ENCODE assay signal across 8 cellular contexts in the genomic region with DNA sequence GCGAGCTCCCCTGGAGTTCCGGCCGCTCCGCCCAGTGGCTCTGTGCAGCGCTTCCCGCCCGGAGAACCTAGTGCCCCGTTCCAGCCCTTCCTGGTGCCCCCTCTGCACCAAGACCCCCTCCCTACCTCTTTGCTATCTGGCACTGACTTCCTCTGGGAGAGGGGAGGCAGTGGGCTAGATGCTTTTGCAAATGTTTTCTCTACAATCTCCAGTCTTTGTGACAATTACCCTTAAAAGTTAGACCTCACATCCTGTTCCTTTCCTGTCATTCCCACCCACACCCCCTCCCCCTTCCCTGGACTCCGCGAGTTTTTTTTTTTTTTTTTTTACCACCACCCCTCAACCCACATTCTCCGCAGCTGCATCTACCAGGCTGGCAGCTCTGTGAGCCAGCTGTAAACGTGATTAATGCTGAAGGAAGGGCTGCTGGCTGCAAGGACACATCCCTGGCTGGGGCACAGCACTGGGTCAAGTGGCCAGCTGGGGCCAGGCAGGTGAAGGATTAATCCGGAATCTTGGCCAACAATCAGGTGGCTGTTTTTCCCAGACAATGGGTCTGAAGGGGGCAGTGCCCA.
A peak's percentile ranks its signal among the peaks of the same experiment; 100 is the strongest.
DNase-seq lines count a peak whose midpoint lies in the region; ATAC-seq and TF ChIP-seq lines count a peak whose summit lies in the region.

No MANE protein-coding gene starts in this region.

- peak overlapping the region; percentile 93 for H3K27ac ChIP-seq in iPS-18a (ENCODE audit: low read length)
- H3K27ac ChIP-seq in vagina, result no peak overlapping the region

- no peak for ATAC-seq in T-cell (replicated peaks in 1 of 4)
- no peak for ATAC-seq in HG02623 (IDR thresholded peaks at IDR 0.05; ENCODE audit: unreplicated experiment)

- H3K4me1 ChIP-seq in iPS-18a (ENCODE audit: control insufficient read depth, low read depth, low read length) (peaks cover 25% of the 10 kb centered on the region), vagina (peaks cover 10% of the 10 kb centered on the region)

- H3K27me3 ChIP-seq in iPS-18a (ENCODE audit: control insufficient read depth, insufficient read depth, low read length), result no peaks in the 10 kb centered on the region
- H3K27me3 ChIP-seq in vagina, result peaks cover 7% of the 10 kb centered on the region

- no peak for TF ChIP-seq CTCF in vagina (IDR thresholded peaks at IDR 0.05)

- intact Hi-C loops in vagina (cut with DNase I), result no loop called here

- H3K4me1 Mint-ChIP-seq in T-cell, result peaks cover 16 to 21% (median 18%) of the 10 kb centered on the region in 3 donors

- DNase-seq in stimulated activated CD4-positive, alpha-beta T cell treated with anti-CD3 and anti-CD28 coated beads, Interleukin-2, amount 100 ng/mL, for 24 hours, result peak; percentile 21 to 28
- DNase-seq in stimulated activated CD4-positive, alpha-beta T cell treated with anti-CD3 and anti-CD28 coated beads, Interleukin-12 subunit alpha, Interleukin-12 subunit beta, amount 100 ng/mL, for 4 hours, result no peak
- no peak for DNase-seq in T-cell
- no peak for DNase-seq in vagina (ENCODE audit: extremely low spot score in 2 of 2)
- DNase-seq in NCI-H226, result no peak
- no peak for DNase-seq in 8988T

- H3K36me3 ChIP-seq in iPS-18a (ENCODE audit: control insufficient read depth, low read depth, low read length) (no peaks in the 10 kb centered on the region), vagina (no peaks in the 10 kb centered on the region)

- H3K9ac ChIP-seq in iPS-18a (ENCODE audit: low read length), result peak overlapping the region; percentile 88

- H3K9me3 Mint-ChIP-seq in T-cell, result no peaks in the 10 kb centered on the region

- peak overlapping the region; percentile 71 to 79 (median 77) for H3K4me3 Mint-ChIP-seq in T-cell

- no peak for TF ChIP-seq POLR2A in vagina (IDR thresholded peaks at IDR 0.05)

- peaks cover 0 to 11% of the 10 kb centered on the region in 2 donors for H3K27me3 Mint-ChIP-seq in T-cell

- H3K4me3 ChIP-seq in iPS-18a (ENCODE audit: low read length) (peak overlapping the region; percentile 63), vagina (peak overlapping the region; percentile 11 to 31)

- H3K27ac Mint-ChIP-seq in T-cell, result peak overlapping the region; percentile 27 to 66

- H3K9me3 ChIP-seq in iPS-18a (ENCODE audit: control insufficient read depth, low read depth, low read length) (no peaks in the 10 kb centered on the region), vagina (no peaks in the 10 kb centered on the region)

- CTCF ChIA-PET in T-cell (lab: Charles Lee), result interaction anchor here in 1 of 2 donors (1.3 kb wide), 1 partner anchor 87 kb away, joined by 7 read pairs; no protein-coding TSS in a partner anchor

- POLR2A ChIA-PET in T-cell (lab: Charles Lee), result no interaction called here

- H3K36me3 Mint-ChIP-seq in T-cell, result no peaks in the 10 kb centered on the region

Comparison
In these comparisons a context has a peak if more than half of its experiments do, and no peak if none do; other contexts are left out.
1. DNase-seq: peak in stimulated activated CD4-positive, alpha-beta T cell treated with anti-CD3 and anti-CD28 coated beads, Interleukin-2, amount 100 ng/mL, for 24 hours (2 of 2); none in stimulated activated CD4-positive, alpha-beta T cell treated with anti-CD3 and anti-CD28 coated beads, Interleukin-12 subunit alpha, Interleukin-12 subunit beta, amount 100 ng/mL, for 4 hours (single experiment), T-cell (0 of 34), vagina (0 of 2), NCI-H226 (single experiment) and 8988T (single experiment).